ENCODE assay signal across 10 cellular contexts in genomic region chr15:68334661-68335124, GRCh38. TPM values are rescaled to one million over a fixed set of nuclear protein-coding genes. Genes with fewer than 3 reads are reported as not detected.
DNase-seq lines count a peak whose midpoint lies in the region; ATAC-seq and TF ChIP-seq lines count a peak whose summit lies in the region.
"Had no signal": no experiment of that assay in that cellular context is flagged by ENCODE, and none has a peak within 500 bp of the region (broad histone marks: within the 10 kb centered on the region; RNA-seq: fewer than 3 reads in every experiment).

No MANE protein-coding gene starts in this region.

- no peaks in the 10 kb centered on the region for H3K9me3 Mint-ChIP-seq in effector memory CD8-positive, alpha-beta T cell
- H3K9me3 Mint-ChIP-seq: type B pancreatic cell had no signal

- intact Hi-C loops in psoas muscle (cut with DNase I), result no loop called here

- H3K27ac ChIP-seq in BLaER1 treated with 17β-estradiol and CSF1 and Interleukin-3, amounts not matched to agents 10 nM and 100 nM, result peak overlapping the region in 8 of 11 experiments; percentile 0 to 71 (median 45); a peak in 13 of 22 replicates
- peak overlapping the region; percentile 17 for H3K27ac ChIP-seq in psoas muscle
- H3K27ac ChIP-seq: WERI-Rb-1 had no signal

- DNase-seq in UCSD-AML1 (lab: John Stamatoyannopoulos, UW; ENCODE audit: unreplicated experiment) (peak; percentile 68), fibroblast of gingiva (ENCODE audit: low read depth) (peak; percentile 7), psoas muscle (no peak), Kasumi-1 (lab: John Stamatoyannopoulos, UW) (no peak), activated gamma-delta T cell (lab: John Stamatoyannopoulos, UW) (no peak)
- no peak for DNase-seq in effector memory CD8-positive, alpha-beta T cell
- DNase-seq: WERI-Rb-1 had no signal

- H3K4me1 ChIP-seq in BLaER1 treated with 17β-estradiol and CSF1 and Interleukin-3, amounts not matched to agents 10 nM and 100 nM, result peaks cover 40 to 84% (median 54%) of the 10 kb centered on the region in 10 experiments
- H3K4me1 ChIP-seq in psoas muscle, result peaks cover 2% of the 10 kb centered on the region

- peak overlapping the region in 2 of 10 experiments; percentile 2 to 14; a peak in 1 of 20 replicates for H3K4me3 ChIP-seq in BLaER1 treated with 17β-estradiol and CSF1 and Interleukin-3, amounts not matched to agents 10 nM and 100 nM
- H3K4me3 ChIP-seq in psoas muscle, result no peak overlapping the region

- H3K9ac ChIP-seq in BLaER1 treated with 17β-estradiol and CSF1 and Interleukin-3, amounts not matched to agents 10 nM and 100 nM, result peak overlapping the region in 8 of 11 experiments; percentile 2 to 29 (median 21); a peak in 8 of 22 replicates

- peak in 3 of 4 donors; percentile 8 to 25 (median 17) for ATAC-seq in psoas muscle
- ATAC-seq in GM18511 (IDR thresholded peaks at IDR 0.05; ENCODE audit: unreplicated experiment), result no peak
- no peak for ATAC-seq in effector memory CD8-positive, alpha-beta T cell (replicated peaks)

- WGBS in psoas muscle, 3 donors, result 59 to 67% (median 63%) methylated on average over 9 of the region's 9 CpGs

- 0 out of 22 replicates have a peak, but pooled peaks cover 0 to 8% (median 0%) of the 10 kb centered on the region in 11 experiments for H4K20me1 ChIP-seq in BLaER1 treated with 17β-estradiol and CSF1 and Interleukin-3, amounts not matched to agents 10 nM and 100 nM

- no peaks in the 10 kb centered on the region for H3K36me3 Mint-ChIP-seq in effector memory CD8-positive, alpha-beta T cell (ENCODE audit: insufficient read depth)
- H3K36me3 Mint-ChIP-seq: type B pancreatic cell had no signal

- H3K27ac Mint-ChIP-seq in effector memory CD8-positive, alpha-beta T cell, result no peak overlapping the region
- H3K27ac Mint-ChIP-seq: type B pancreatic cell had no signal

- H3K27me3 Mint-ChIP-seq in effector memory CD8-positive, alpha-beta T cell, result peaks cover 36 to 73% of the 10 kb centered on the region in 2 donors

- no peak for TF ChIP-seq CTCF in psoas muscle (IDR thresholded peaks at IDR 0.05)

- peak overlapping the region; percentile 63 to 95 (median 82) for H3K4me2 ChIP-seq in BLaER1 treated with 17β-estradiol and CSF1 and Interleukin-3, amounts not matched to agents 10 nM and 100 nM

- H3K36me3 ChIP-seq in BLaER1 treated with 17β-estradiol and CSF1 and Interleukin-3, amounts not matched to agents 10 nM and 100 nM, result no peaks in the 10 kb centered on the region
- H3K36me3 ChIP-seq in psoas muscle (ENCODE audit: insufficient read depth in 1 of 2, low read depth in 1 of 2), result no peaks in the 10 kb centered on the region
- H3K36me3 ChIP-seq: WERI-Rb-1 had no signal

- no peaks in the 10 kb centered on the region for H3K9me3 ChIP-seq in BLaER1 treated with 17β-estradiol and CSF1 and Interleukin-3, amounts not matched to agents 10 nM and 100 nM (replicated peaks in 1 of 11)
- H3K9me3 ChIP-seq in psoas muscle, result no peaks in the 10 kb centered on the region

- no peaks in the 10 kb centered on the region; a peak in 1 of 22 replicates for H3K27me3 ChIP-seq in BLaER1 treated with 17β-estradiol and CSF1 and Interleukin-3, amounts not matched to agents 10 nM and 100 nM
- no peaks in the 10 kb centered on the region for H3K27me3 ChIP-seq in psoas muscle (ENCODE audit: insufficient read depth in 3 of 3, low read length in 2 of 3)

- H3K4me1 Mint-ChIP-seq in effector memory CD8-positive, alpha-beta T cell (ENCODE audit: low read depth in 2 of 2), result no peaks in the 10 kb centered on the region

- no peak overlapping the region for H3K4me3 Mint-ChIP-seq in effector memory CD8-positive, alpha-beta T cell
- H3K4me3 Mint-ChIP-seq: type B pancreatic cell had no signal

RNA-seq across cellular contexts. Expression of gene FEM1B, which starts 57.1 kb away (rescaled TPM):
- 100 to 1,000 TPM in 2 of 4 donors, 10 to 100 TPM in 2; 69.3 to 188 (median 111) TPM for total RNA-seq in psoas muscle
- 10 to 100 TPM; 23.5 to 68.0 (median 48.1) TPM for polyA plus RNA-seq in psoas muscle

Comparison
In these comparisons a context has a peak if more than half of its experiments do, and no peak if none do; other contexts are left out.
1. DNase-seq: peak in UCSD-AML1 (single experiment) and fibroblast of gingiva (single experiment); none in psoas muscle (0 of 2), Kasumi-1 (0 of 2), activated gamma-delta T cell (single experiment) and effector memory CD8-positive, alpha-beta T cell (0 of 3).
2. ATAC-seq: peak in psoas muscle (3 of 4); none in GM18511 (single experiment) and effector memory CD8-positive, alpha-beta T cell (single experiment).